9 cellular contexts compared by ENCODE assay signal in genomic region chr3:192408007-192408655, GRCh38.
DNase-seq lines count a peak whose midpoint lies in the region; ATAC-seq lines count a peak whose summit lies in the region.
"Had no signal": no experiment of that assay in that cellular context is flagged by ENCODE, and none has a peak within 500 bp of the region (broad histone marks: within the 10 kb centered on the region; RNA-seq: fewer than 3 reads in every experiment).

No MANE protein-coding gene starts in this region.

- peak overlapping the region; percentile 16 to 61 for H3K4me3 Mint-ChIP-seq in stimulated activated naive CD8-positive, alpha-beta T cell treated with anti-CD3 and anti-CD28 coated beads, Interleukin-15, amount 100 ng/mL, for 72 hours

- in situ Hi-C loops in KBM-7 (cut with MboI; ENCODE audit: low pct_unique_long_range_greater_than_20kb, low sequenced_read_pairs), result no loop called here

- peak; percentile 30 for DNase-seq in HuH-7.5 (ENCODE audit: low spot score)
- DNase-seq in dermis blood vessel endothelial cell, result peak; percentile 34
- DNase-seq in kidney tubule cell (ENCODE audit: low spot score), result peak; percentile 22
- DNase-seq in stimulated activated naive CD8-positive, alpha-beta T cell treated with anti-CD3 and anti-CD28 coated beads, Interleukin-15, amount 100 ng/mL, for 72 hours, result no peak
- no peak for DNase-seq in KBM-7
- DNase-seq in activated effector memory CD4-positive, alpha-beta T cell treated with anti-CD3 and anti-CD28 coated beads, Interleukin-2, amount 50 U/mL, for 16 hours, result no peak
- DNase-seq in epidermal melanocyte (ENCODE audit: insufficient read length, low spot score), result no peak
- DNase-seq: activated naive CD4-positive, alpha-beta T cell had no signal

- no peaks in the 10 kb centered on the region for H3K9me3 Mint-ChIP-seq in stimulated activated naive CD8-positive, alpha-beta T cell treated with anti-CD3 and anti-CD28 coated beads, Interleukin-15, amount 100 ng/mL, for 72 hours

- peak; percentile 27 for ATAC-seq in stimulated activated naive CD8-positive, alpha-beta T cell treated with anti-CD3 and anti-CD28 coated beads, Interleukin-15, amount 100 ng/mL, for 72 hours
- ATAC-seq in GM18858 (IDR thresholded peaks at IDR 0.05; ENCODE audit: unreplicated experiment), result no peak

- H3K27me3 Mint-ChIP-seq in stimulated activated naive CD8-positive, alpha-beta T cell treated with anti-CD3 and anti-CD28 coated beads, Interleukin-15, amount 100 ng/mL, for 72 hours, result peaks cover 61% of the 10 kb centered on the region

- no peak overlapping the region for H3K27ac Mint-ChIP-seq in stimulated activated naive CD8-positive, alpha-beta T cell treated with anti-CD3 and anti-CD28 coated beads, Interleukin-15, amount 100 ng/mL, for 72 hours

- H3K4me1 Mint-ChIP-seq in stimulated activated naive CD8-positive, alpha-beta T cell treated with anti-CD3 and anti-CD28 coated beads, Interleukin-15, amount 100 ng/mL, for 72 hours, result peaks cover 11% of the 10 kb centered on the region

Comparison
In these comparisons a context has a peak if more than half of its experiments do, and no peak if none do; other contexts are left out.
1. DNase-seq: peak in HuH-7.5 (single experiment), dermis blood vessel endothelial cell (single experiment) and kidney tubule cell (single experiment); none in stimulated activated naive CD8-positive, alpha-beta T cell treated with anti-CD3 and anti-CD28 coated beads, Interleukin-15, amount 100 ng/mL, for 72 hours (0 of 2), KBM-7 (single experiment), activated effector memory CD4-positive, alpha-beta T cell treated with anti-CD3 and anti-CD28 coated beads, Interleukin-2, amount 50 U/mL, for 16 hours (single experiment) and epidermal melanocyte (single experiment).